Comparison of ENCODE assay signal across 21 cellular contexts in genomic region chr3:127079211-127079610, GRCh38.
A peak's percentile ranks its signal among the peaks of the same experiment; 100 is the strongest.
DNase-seq lines count a peak whose midpoint lies in the region; ATAC-seq and TF ChIP-seq lines count a peak whose summit lies in the region.
"Had no signal": no experiment of that assay in that cellular context is flagged by ENCODE, and none has a peak within 500 bp of the region (broad histone marks: within the 10 kb centered on the region; RNA-seq: fewer than 3 reads in every experiment).

No MANE protein-coding gene starts in this region.

- no peaks in the 10 kb centered on the region for H3K36me3 ChIP-seq in Karpas-422 (ENCODE audit: insufficient read depth, low read length)
- H3K36me3 ChIP-seq: HAP-1 had no signal

- no peaks in the 10 kb centered on the region for H3K9me3 ChIP-seq in Karpas-422 (ENCODE audit: low read length)
- H3K9me3 ChIP-seq: HAP-1 had no signal

- H3K4me1 ChIP-seq in Karpas-422 (ENCODE audit: low read length): peaks cover 29% of the 10 kb centered on the region
- H3K4me1 ChIP-seq: HAP-1 had no signal

- no peak overlapping the region for H3K27ac Mint-ChIP-seq in chondrocyte (ENCODE audit: unreplicated experiment)
- H3K27ac Mint-ChIP-seq in activated T-helper 1 cell treated with anti-CD3 and anti-CD28 coated beads, Interleukin-12 subunit alpha, Interleukin-12 subunit beta, Interleukin-2, Interleukin-4 antibody, amounts not matched to agents 30 ng/mL and 10 ng/mL and 1 ng/mL, durations not matched to agents 14 hours and 24 hours and 36 hours: no peak overlapping the region
- H3K27ac Mint-ChIP-seq: GM23338 had no signal

- no peaks in the 10 kb centered on the region for H4K20me1 ChIP-seq in Karpas-422 (ENCODE audit: insufficient read depth, low read depth, low read length)

- no peak overlapping the region for H3K27ac ChIP-seq in Karpas-422 (ENCODE audit: low read length)

- peaks cover 21% of the 10 kb centered on the region for H3K27me3 Mint-ChIP-seq in chondrocyte (ENCODE audit: low read depth)
- peaks cover 3% of the 10 kb centered on the region for H3K27me3 Mint-ChIP-seq in activated T-helper 1 cell treated with anti-CD3 and anti-CD28 coated beads, Interleukin-12 subunit alpha, Interleukin-12 subunit beta, Interleukin-2, Interleukin-4 antibody, amounts not matched to agents 30 ng/mL and 10 ng/mL and 1 ng/mL, durations not matched to agents 14 hours and 24 hours and 36 hours (ENCODE audit: insufficient read depth)

- H3K36me3 Mint-ChIP-seq in chondrocyte (ENCODE audit: low read depth): no peaks in the 10 kb centered on the region
- no peaks in the 10 kb centered on the region for H3K36me3 Mint-ChIP-seq in activated T-helper 1 cell treated with anti-CD3 and anti-CD28 coated beads, Interleukin-12 subunit alpha, Interleukin-12 subunit beta, Interleukin-2, Interleukin-4 antibody, amounts not matched to agents 30 ng/mL and 10 ng/mL and 1 ng/mL, durations not matched to agents 14 hours and 24 hours and 36 hours (ENCODE audit: low read depth)
- H3K36me3 Mint-ChIP-seq: CD14-positive monocyte had no signal

- TF ChIP-seq CTCF in chondrocyte (IDR thresholded peaks at IDR 0.05): no peak

- intact Hi-C loops in posterior vena cava (cut with DNase I): no loop called here
- intact Hi-C loops in activated T-helper 1 cell treated with anti-CD3 and anti-CD28 coated beads, Interleukin-12 subunit alpha, Interleukin-12 subunit beta, Interleukin-2, Interleukin-4 antibody, amounts not matched to agents 30 ng/mL and 10 ng/mL and 1 ng/mL, durations not matched to agents 14 hours and 24 hours and 36 hours (cut with micrococcal nuclease): no loop called here

- DNase-seq in NCI-H2171 treated with DMSO at 0.1 percent for 48 hours (lab: John Stamatoyannopoulos, UW) (peak; percentile 9), NCI-H2171 (lab: John Stamatoyannopoulos, UW) (no peak), Karpas-422 (peak; percentile 85), chondrocyte (ENCODE audit: low spot score) (peak; percentile 29), posterior vena cava (ENCODE audit: low spot score) (peak; percentile 42), SIG-M5 treated with dmso at 0.1 percent for 504 hours (lab: John Stamatoyannopoulos, UW; ENCODE audit: unreplicated experiment) (no peak)
- no peak for DNase-seq in activated T-helper 1 cell treated with anti-CD3 and anti-CD28 coated beads, Interleukin-12 subunit alpha, Interleukin-12 subunit beta, Interleukin-2, Interleukin-4 antibody, amounts not matched to agents 30 ng/mL and 10 ng/mL and 1 ng/mL, durations not matched to agents 14 hours and 24 hours and 36 hours (ENCODE audit: low spot score)
- DNase-seq: AML-193; DMS53; MM.1S; NCI-H1092 treated with DMSO at 0.1 percent for 48 hours; NCI-H1436 treated with DMSO at 0.1 percent for 48 hours; NCI-H1930; NCI-H774; NK-92 treated with Interleukin-12 subunit alpha and Interleukin-12 subunit beta, amount 100 ng/mL, for 24 hours; SIG-M5 had no signal

- peaks cover 7% of the 10 kb centered on the region for H3K4me1 Mint-ChIP-seq in chondrocyte (ENCODE audit: low read depth)
- peaks cover 10% of the 10 kb centered on the region for H3K4me1 Mint-ChIP-seq in activated T-helper 1 cell treated with anti-CD3 and anti-CD28 coated beads, Interleukin-12 subunit alpha, Interleukin-12 subunit beta, Interleukin-2, Interleukin-4 antibody, amounts not matched to agents 30 ng/mL and 10 ng/mL and 1 ng/mL, durations not matched to agents 14 hours and 24 hours and 36 hours (ENCODE audit: low read depth)
- H3K4me1 Mint-ChIP-seq: CD14-positive monocyte, GM23338 had no signal

- H3K79me2 ChIP-seq in Karpas-422 (ENCODE audit: low read length): no peaks in the 10 kb centered on the region

- peaks cover 7% of the 10 kb centered on the region for H3K9me3 Mint-ChIP-seq in chondrocyte (ENCODE audit: low read depth)
- no peaks in the 10 kb centered on the region for H3K9me3 Mint-ChIP-seq in activated T-helper 1 cell treated with anti-CD3 and anti-CD28 coated beads, Interleukin-12 subunit alpha, Interleukin-12 subunit beta, Interleukin-2, Interleukin-4 antibody, amounts not matched to agents 30 ng/mL and 10 ng/mL and 1 ng/mL, durations not matched to agents 14 hours and 24 hours and 36 hours

- no peak overlapping the region for H3K9ac ChIP-seq in Karpas-422 (ENCODE audit: low read length)

- no peaks in the 10 kb centered on the region for H3K9me2 ChIP-seq in Karpas-422 (replicated peaks; ENCODE audit: insufficient read depth, low read length)

- no peak for ATAC-seq in GM18520 (IDR thresholded peaks at IDR 0.05; ENCODE audit: unreplicated experiment)
- ATAC-seq: GM23338, Panc1 had no signal

- no peak overlapping the region for H3K4me3 ChIP-seq in Karpas-422 (ENCODE audit: low read length)
- H3K4me3 ChIP-seq: GM23338, HAP-1 had no signal

- H2AFZ ChIP-seq in Karpas-422 (ENCODE audit: low read length): no peak overlapping the region
- H2AFZ ChIP-seq: GM23338 had no signal

- no peaks in the 10 kb centered on the region; the same call in 1 of the 2 replicates for H3K27me3 ChIP-seq in Karpas-422 (ENCODE audit: low read length)

- H3K4me3 Mint-ChIP-seq in chondrocyte (ENCODE audit: unreplicated experiment): no peak overlapping the region
- H3K4me3 Mint-ChIP-seq in activated T-helper 1 cell treated with anti-CD3 and anti-CD28 coated beads, Interleukin-12 subunit alpha, Interleukin-12 subunit beta, Interleukin-2, Interleukin-4 antibody, amounts not matched to agents 30 ng/mL and 10 ng/mL and 1 ng/mL, durations not matched to agents 14 hours and 24 hours and 36 hours: no peak overlapping the region
- H3K4me3 Mint-ChIP-seq: CD14-positive monocyte, GM23338 had no signal

- peak overlapping the region; percentile 27 for H3K4me2 ChIP-seq in Karpas-422 (ENCODE audit: low read depth, low read length, poor library complexity, severe bottlenecking)
- H3K4me2 ChIP-seq: GM23338 had no signal

Comparison
In these comparisons a context has a peak if more than half of its experiments do, and no peak if none do; other contexts are left out.
1. DNase-seq: peak in NCI-H2171 treated with DMSO at 0.1 percent for 48 hours (single experiment), Karpas-422 (single experiment), chondrocyte (single experiment) and posterior vena cava (single experiment); none in NCI-H2171 (single experiment), activated T-helper 1 cell treated with anti-CD3 and anti-CD28 coated beads, Interleukin-12 subunit alpha, Interleukin-12 subunit beta, Interleukin-2, Interleukin-4 antibody, amounts not matched to agents 30 ng/mL and 10 ng/mL and 1 ng/mL, durations not matched to agents 14 hours and 24 hours and 36 hours (single experiment) and SIG-M5 treated with dmso at 0.1 percent for 504 hours (single experiment).